Comparison of ENCODE assay signal across 1 cellular context in genomic region chr16:30892670-30893069, GRCh38.
TF ChIP-seq lines count a peak whose summit lies in the region.

No MANE protein-coding gene starts in this region.

TF ChIP-seq in IMR-90, 13 proteins besides CTCF, POLR2A, EP300 and RAD21:
- TF ChIP-seq CHD1 (IDR thresholded peaks at IDR 0.05; ENCODE audit: low read depth, low read length) (no peak), RCOR1 (IDR thresholded peaks at IDR 0.05; ENCODE audit: insufficient replicate concordance, low read length) (no peak), MXI1 (IDR thresholded peaks at IDR 0.05; ENCODE audit: borderline replicate concordance, low read depth, low read length) (no peak), NFE2L2 (IDR thresholded peaks at IDR 0.05; ENCODE audit: low read depth, low read length) (no peak), BHLHE40 (IDR thresholded peaks at IDR 0.05; ENCODE audit: low read depth, low read length) (no peak), SMC3 (IDR thresholded peaks at IDR 0.05; ENCODE audit: low read depth, low read length) (no peak)
